In genomic region chr20:41173161-41173721, GRCh38 we compare ENCODE assay signal across 8 cellular contexts. TPM values are rescaled to one million over a fixed set of nuclear protein-coding genes. Genes with fewer than 3 reads are reported as not detected.
DNase-seq lines count a peak whose midpoint lies in the region; ATAC-seq and TF ChIP-seq lines count a peak whose summit lies in the region.

No MANE protein-coding gene starts in this region.

- no TSS peak for BruUV-seq in PC-3 (replicated peaks; lab: Mats Ljungman, UMichigan)

- H3K4me2 ChIP-seq in DND-41 (ENCODE audit: insufficient read depth, low read length) (no peak overlapping the region), PC-3 (ENCODE audit: low read length) (no peak overlapping the region)

- no peak overlapping the region for H3K4me3 Mint-ChIP-seq in activated T-cell treated with anti-CD3 and anti-CD28 coated beads, Interleukin-2, amount 50 U/mL, for 72 hours
- H3K4me3 Mint-ChIP-seq in nephron progenitor cell: no peak overlapping the region

- peaks cover 12% of the 10 kb centered on the region for H3K4me1 Mint-ChIP-seq in activated T-cell treated with anti-CD3 and anti-CD28 coated beads, Interleukin-2, amount 50 U/mL, for 72 hours (ENCODE audit: low read depth)
- peaks cover 11% of the 10 kb centered on the region for H3K4me1 Mint-ChIP-seq in nephron progenitor cell

- no peak overlapping the region for H2AFZ ChIP-seq in DND-41 (ENCODE audit: low read depth, low read length)
- H2AFZ ChIP-seq in PC-3 (ENCODE audit: low read length): no peak overlapping the region

- H3K4me3 ChIP-seq in DND-41 (ENCODE audit: low read depth in 1 of 2, low read length in 2 of 2) (no peak overlapping the region), PC-3 (ENCODE audit: low read length) (no peak overlapping the region), fibroblast of mammary gland (ENCODE audit: control insufficient read depth, low read depth, low read length) (no peak overlapping the region)

- peak; percentile 81 for ATAC-seq in DND-41 (ENCODE audit: insufficient read depth, low read depth)
- ATAC-seq in PC-3: peak; percentile 72
- ATAC-seq in activated T-cell treated with anti-CD3 and anti-CD28 coated beads, Interleukin-2, amount 50 U/mL, for 72 hours (replicated peaks in 1 of 2): peak; percentile 78 to 83
- no peak for ATAC-seq in HG03045 (IDR thresholded peaks at IDR 0.05; ENCODE audit: unreplicated experiment)

- POLR2A ChIA-PET in PC-3 (lab: Charles Lee; ENCODE audit: unreplicated experiment): no interaction called here

- no peaks in the 10 kb centered on the region for H3K27me3 Mint-ChIP-seq in activated T-cell treated with anti-CD3 and anti-CD28 coated beads, Interleukin-2, amount 50 U/mL, for 72 hours (ENCODE audit: low read depth)
- H3K27me3 Mint-ChIP-seq in nephron progenitor cell (ENCODE audit: low read depth, poor library complexity): no peaks in the 10 kb centered on the region

- H3K9me3 ChIP-seq in DND-41 (ENCODE audit: insufficient read depth, low read length, severe bottlenecking) (no peaks in the 10 kb centered on the region), PC-3 (ENCODE audit: low read length) (no peaks in the 10 kb centered on the region)

- DNase-seq in DND-41: peak; percentile 62
- peak; percentile 87 for DNase-seq in HPDE6-E6E7 (ENCODE audit: extremely low spot score)
- DNase-seq in PC-3: peak; percentile 78
- peak; percentile 58 to 71 for DNase-seq in activated T-cell treated with anti-CD3 and anti-CD28 coated beads, Interleukin-2, amount 50 U/mL, for 72 hours
- peak; percentile 77 for DNase-seq in fibroblast of mammary gland (ENCODE audit: low read depth)
- peak; percentile 87 for DNase-seq in nephron progenitor cell
- peak in 5 of 6 experiments; percentile 47 to 65 (median 54) for DNase-seq in stimulated activated naive CD4-positive, alpha-beta T cell (lab: John Stamatoyannopoulos, UW)

- intact Hi-C loops in PC-3 (cut with micrococcal nuclease): loop anchor here (1.0 kb wide), 2 partner anchors 59 to 167 kb away; partner anchors contain the start of gene LPIN3

- peak overlapping the region; percentile 51 for H3K27ac Mint-ChIP-seq in activated T-cell treated with anti-CD3 and anti-CD28 coated beads, Interleukin-2, amount 50 U/mL, for 72 hours
- H3K27ac Mint-ChIP-seq in nephron progenitor cell: no peak overlapping the region

- peaks cover 58% of the 10 kb centered on the region for H4K20me1 ChIP-seq in DND-41 (ENCODE audit: insufficient read depth, low read length)
- no peaks in the 10 kb centered on the region for H4K20me1 ChIP-seq in PC-3 (ENCODE audit: low read length)

- peaks cover 98% of the 10 kb centered on the region for H3K36me3 ChIP-seq in DND-41 (ENCODE audit: insufficient read depth, low read length)
- H3K36me3 ChIP-seq in PC-3 (ENCODE audit: low read depth, low read length): peaks cover 28% of the 10 kb centered on the region

- H3K9me3 Mint-ChIP-seq in activated T-cell treated with anti-CD3 and anti-CD28 coated beads, Interleukin-2, amount 50 U/mL, for 72 hours: no peaks in the 10 kb centered on the region
- no peaks in the 10 kb centered on the region for H3K9me3 Mint-ChIP-seq in nephron progenitor cell

- no peaks in the 10 kb centered on the region; the same call in 1 of the 2 replicates for H3K79me2 ChIP-seq in DND-41 (ENCODE audit: insufficient read depth, low read length)
- H3K79me2 ChIP-seq in PC-3 (ENCODE audit: low read length): no peaks in the 10 kb centered on the region

- CTCF ChIA-PET in PC-3 (lab: Charles Lee): interaction anchor here (0.6 to 2.5 kb wide), 6 partner anchors 38 to 217 kb away, joined by 3 to 61 read pairs (median 5); partner anchors contain the start of gene LPIN3

- peak; percentile 84 for TF ChIP-seq CTCF in DND-41 (IDR thresholded peaks at IDR 0.05; ENCODE audit: borderline replicate concordance, extremely low read depth, low read length, poor library complexity, severe bottlenecking)
- TF ChIP-seq CTCF in PC-3 (conservative IDR thresholded peaks at IDR 0.05; ENCODE audit: low read depth, low read length): peak; percentile 97
- TF ChIP-seq CTCF in fibroblast of mammary gland (conservative IDR thresholded peaks at IDR 0.05; ENCODE audit: control insufficient read depth, insufficient read depth, low read depth, low read length): peak; percentile 96
- TF ChIP-seq CTCF in nephron progenitor cell (IDR thresholded peaks at IDR 0.05): peak; percentile 95

- H3K9ac ChIP-seq in DND-41 (ENCODE audit: low read depth, low read length) (no peak overlapping the region), PC-3 (ENCODE audit: low read length) (no peak overlapping the region)

- peaks cover 8 to 14% of the 10 kb centered on the region in 2 donors for H3K36me3 Mint-ChIP-seq in activated T-cell treated with anti-CD3 and anti-CD28 coated beads, Interleukin-2, amount 50 U/mL, for 72 hours (ENCODE audit: insufficient read depth in 2 of 2)
- H3K36me3 Mint-ChIP-seq in nephron progenitor cell (ENCODE audit: low read depth): peaks cover 66% of the 10 kb centered on the region

- H3K4me1 ChIP-seq in DND-41 (ENCODE audit: insufficient read depth, low read length) (no peaks in the 10 kb centered on the region), PC-3 (ENCODE audit: insufficient read depth, low read length) (peaks cover 21% of the 10 kb centered on the region)

- H3K27ac ChIP-seq in DND-41 (ENCODE audit: low read length) (no peak overlapping the region), PC-3 (ENCODE audit: low read length) (no peak overlapping the region)

- no peaks in the 10 kb centered on the region for H3F3A ChIP-seq in PC-3 (ENCODE audit: low read length, unreplicated experiment)

- no peaks in the 10 kb centered on the region for H3K9me2 ChIP-seq in PC-3 (replicated peaks; ENCODE audit: low read length)

- H3K27me3 ChIP-seq in DND-41 (ENCODE audit: insufficient read depth, low read length, poor library complexity) (no peaks in the 10 kb centered on the region), PC-3 (ENCODE audit: low read length) (no peaks in the 10 kb centered on the region)

RNA-seq across cellular contexts. Expression of gene PLCG1, which starts 35.9 kb away (rescaled TPM):
- 68.8 and 112 TPM in 2 replicates for total RNA-seq in PC-3 (2014; rRNA removed)
- total RNA-seq in activated T-cell treated with anti-CD3 and anti-CD28 coated beads, Interleukin-2, amount 50 U/mL, for 72 hours: 100 to 1,000 TPM; 177 to 221 TPM
